18 cellular contexts compared by ENCODE assay signal in genomic region chr17:63962298-63962744, GRCh38. TPM values are rescaled to one million over a fixed set of nuclear protein-coding genes. Genes with fewer than 3 reads are reported as not detected.
DNase-seq lines count a peak whose midpoint lies in the region; ATAC-seq and TF ChIP-seq lines count a peak whose summit lies in the region.
"Had no signal": no experiment of that assay in that cellular context is flagged by ENCODE, and none has a peak within 500 bp of the region (broad histone marks: within the 10 kb centered on the region; RNA-seq: fewer than 3 reads in every experiment).

No MANE protein-coding gene starts in this region.

- DNase-seq in NCI-H1417 (lab: John Stamatoyannopoulos, UW) (peak in 2 of 3 experiments; percentile 24 to 58), NCI-H1417 treated with DMSO at 0.1 percent for 48 hours (lab: John Stamatoyannopoulos, UW) (no peak), endothelial cell (ENCODE audit: low spot score) (no peak), G401 (ENCODE audit: low spot score) (no peak), NCI-H187 treated with DMSO at 0.1 percent for 48 hours (lab: John Stamatoyannopoulos, UW) (no peak)
- DNase-seq: Calu3, NCI-H187, NCI-H446 treated with DMSO at 0.1 percent for 48 hours had no signal

- H3K9me3 ChIP-seq in HUES6 (ENCODE audit: control insufficient read depth, insufficient read depth, low read depth, low read length) (no peaks in the 10 kb centered on the region), skeletal muscle tissue (ENCODE audit: control insufficient read depth in 3 of 3, low read length in 3 of 3) (no peaks in the 10 kb centered on the region)
- H3K9me3 ChIP-seq: ascending aorta had no signal

- peak overlapping the region; percentile 27 for H3K4me3 ChIP-seq in HUES6 (ENCODE audit: low read depth, low read length)
- no peak overlapping the region for H3K4me3 ChIP-seq in skeletal muscle tissue (ENCODE audit: low read length in 3 of 3)

- H3K36me3 ChIP-seq in HUES6 (ENCODE audit: control insufficient read depth, insufficient read depth, low read length), result no peaks in the 10 kb centered on the region
- peaks cover 23 to 36% (median 31%) of the 10 kb centered on the region in 3 donors for H3K36me3 ChIP-seq in skeletal muscle tissue (ENCODE audit: control insufficient read depth in 3 of 3, insufficient read depth in 3 of 3, low read length in 3 of 3)
- H3K36me3 ChIP-seq: ascending aorta had no signal

- H3K36me3 Mint-ChIP-seq in endothelial cell (ENCODE audit: low read depth, unreplicated experiment), result no peaks in the 10 kb centered on the region

- peaks cover 3% of the 10 kb centered on the region for H3K4me1 Mint-ChIP-seq in endothelial cell (ENCODE audit: unreplicated experiment)

- peaks cover 7% of the 10 kb centered on the region for H3K27me3 Mint-ChIP-seq in endothelial cell (ENCODE audit: unreplicated experiment)

- no peak overlapping the region for H3K9ac ChIP-seq in HUES6 (ENCODE audit: low read length)
- peak overlapping the region in 2 of 3 donors; percentile 20 to 70 for H3K9ac ChIP-seq in skeletal muscle tissue (ENCODE audit: low read depth in 1 of 3, low read length in 3 of 3)

- peak overlapping the region; percentile 48 for H3K27ac Mint-ChIP-seq in endothelial cell (ENCODE audit: unreplicated experiment)

- no peak for ATAC-seq in HG02981 (IDR thresholded peaks at IDR 0.05; ENCODE audit: unreplicated experiment)

- in situ Hi-C loops in G401 (cut with HindIII; ENCODE audit: low sequenced_read_pairs), result no loop called here

- no peak overlapping the region for H3K4me3 Mint-ChIP-seq in endothelial cell (ENCODE audit: unreplicated experiment)

- H3K27ac ChIP-seq in HUES6 (ENCODE audit: low read depth, low read length) (no peak overlapping the region), skeletal muscle tissue (ENCODE audit: low read depth, low read length) (peak overlapping the region; percentile 89)
- H3K27ac ChIP-seq: 22Rv1 had no signal

- peaks cover 15% of the 10 kb centered on the region; the same call in 1 of the 2 replicates for H3K27me3 ChIP-seq in HUES6 (ENCODE audit: control insufficient read depth, insufficient read depth, low read length)
- no peaks in the 10 kb centered on the region for H3K27me3 ChIP-seq in skeletal muscle tissue (ENCODE audit: control insufficient read depth in 3 of 3, insufficient read depth in 3 of 3, low read length in 3 of 3)
- H3K27me3 ChIP-seq: ascending aorta had no signal

- no peaks in the 10 kb centered on the region for H3K9me3 Mint-ChIP-seq in endothelial cell (ENCODE audit: unreplicated experiment)

- peaks cover 31% of the 10 kb centered on the region for H3K4me1 ChIP-seq in HUES6 (ENCODE audit: control insufficient read depth, insufficient read depth, low read length)
- H3K4me1 ChIP-seq in skeletal muscle tissue (ENCODE audit: control insufficient read depth in 3 of 3, insufficient read depth in 3 of 3, low read length in 3 of 3), result peaks cover 48 to 70% (median 54%) of the 10 kb centered on the region in 3 donors
- H3K4me1 ChIP-seq: ascending aorta had no signal

- TF ChIP-seq CTCF in endothelial cell (IDR thresholded peaks at IDR 0.05; ENCODE audit: unreplicated experiment), result no peak

RNA-seq across cellular contexts. Expression of gene SCN4A, which starts 10.4 kb away (rescaled TPM):
- total RNA-seq in endothelial cell (ENCODE audit: unreplicated experiment) (0.95 TPM), skeletal muscle tissue (32.9 TPM)
- not detected in 2 replicates for total RNA-seq in G401 (2014; rRNA removed; shearing (Covaris generic))
- total RNA-seq: Calu3, HT1080, M059J, osteocyte had no signal

RNA-seq across cellular contexts. Expression of gene CD79B, which starts 30.2 kb away (rescaled TPM):
- total RNA-seq in endothelial cell (ENCODE audit: unreplicated experiment) (3.4 TPM), skeletal muscle tissue (2.1 TPM)
- total RNA-seq in G401 (2014; rRNA removed; shearing (Covaris generic)), result 1.3 TPM in 1 of 2 replicates, not detected in the other
- total RNA-seq: ascending aorta, Calu3, osteocyte, temporal lobe had no signal

RNA-seq across cellular contexts. Expression of gene PRR29, which starts 35.8 kb away (rescaled TPM):
- total RNA-seq in endothelial cell (ENCODE audit: unreplicated experiment) (25.3 TPM), skeletal muscle tissue (not detected)
- total RNA-seq in G401 (2014; rRNA removed; shearing (Covaris generic)), result 1.1 and 3.1 TPM in 2 replicates
- total RNA-seq: osteocyte had no signal

RNA-seq across cellular contexts. Expression of gene GH1, which starts 43.7 kb away (rescaled TPM):
- total RNA-seq in endothelial cell (ENCODE audit: unreplicated experiment) (not detected), skeletal muscle tissue (not detected)
- total RNA-seq in G401 (2014; rRNA removed; shearing (Covaris generic)), result not detected in 2 replicates
- total RNA-seq: ascending aorta, Calu3, endothelial cell of umbilical vein, HT1080, M059J, osteocyte, temporal lobe had no signal

RNA-seq across cellular contexts. Expression of gene CSHL1, which starts 51.3 kb away (rescaled TPM):
- total RNA-seq in endothelial cell (ENCODE audit: unreplicated experiment) (not detected), skeletal muscle tissue (not detected)
- total RNA-seq in G401 (2014; rRNA removed; shearing (Covaris generic)), result not detected in 2 replicates
- total RNA-seq: ascending aorta, Calu3, endothelial cell of umbilical vein, HT1080, M059J, osteocyte, temporal lobe had no signal

Comparison
In these comparisons a context has a peak if more than half of its experiments do, and no peak if none do; other contexts are left out.
1. DNase-seq: peak in NCI-H1417 (2 of 3); none in NCI-H1417 treated with DMSO at 0.1 percent for 48 hours (single experiment), endothelial cell (single experiment), G401 (single experiment) and NCI-H187 treated with DMSO at 0.1 percent for 48 hours (single experiment).
2. RNA of gene SCN4A, which starts 10.4 kb away (total RNA-seq): 32.9 TPM in skeletal muscle tissue (single experiment); 0.95 TPM in endothelial cell (single experiment) and not detected in G401; every median in the first group is over 10 times any median in the second.